1 cellular context compared by ENCODE assay signal in genomic region chr16:10405386-10405939, GRCh38.
TF ChIP-seq lines count a peak whose summit lies in the region.

No MANE protein-coding gene starts in this region.

TF ChIP-seq in HepG2, 621 proteins besides CTCF, POLR2A, EP300 and RAD21 (continued from another document and continues in another):
- no peak for TF ChIP-seq RERE (CRISPR knock-in tag; IDR thresholded peaks at IDR 0.05; ENCODE audit: low read depth)
- TF ChIP-seq STAG1 (CRISPR knock-in tag; IDR thresholded peaks at IDR 0.05) = 0 out of 2 replicates have a peak, but pooled peaks have one; percentile 12
- TF ChIP-seq MEIS1 (CRISPR knock-in tag; IDR thresholded peaks at IDR 0.05; ENCODE audit: borderline replicate concordance) = no peak
- no peak for TF ChIP-seq ZSCAN30 (CRISPR knock-in tag; IDR thresholded peaks at IDR 0.05)
- no peak for TF ChIP-seq ZNF574 (CRISPR knock-in tag; IDR thresholded peaks at IDR 0.05)
- TF ChIP-seq FOXC1 (CRISPR knock-in tag; IDR thresholded peaks at IDR 0.05; ENCODE audit: borderline replicate concordance) = no peak
- no peak for TF ChIP-seq BORCS8-MEF2B (CRISPR knock-in tag; IDR thresholded peaks at IDR 0.05)
- TF ChIP-seq ZNF788 (CRISPR knock-in tag; IDR thresholded peaks at IDR 0.05; ENCODE audit: borderline replicate concordance) = peak; percentile 44; the same call in 1 of the 2 replicates
- TF ChIP-seq HNRNPUL1 (IDR thresholded peaks at IDR 0.05; ENCODE audit: low read depth, low read length) = no peak
- peak; percentile 72; the same call in 1 of the 2 replicates for TF ChIP-seq ELF3 (CRISPR knock-in tag; IDR thresholded peaks at IDR 0.05)
- no peak for TF ChIP-seq FUBP1 (CRISPR knock-in tag; IDR thresholded peaks at IDR 0.05; ENCODE audit: borderline replicate concordance)
- TF ChIP-seq ZNF839 (CRISPR knock-in tag; IDR thresholded peaks at IDR 0.05; ENCODE audit: borderline replicate concordance) = no peak
- TF ChIP-seq HOXA9 (CRISPR knock-in tag; IDR thresholded peaks at IDR 0.05; ENCODE audit: borderline replicate concordance) = no peak
- TF ChIP-seq IKZF5 (CRISPR knock-in tag; IDR thresholded peaks at IDR 0.05) = peak; percentile 73; the same call in 1 of the 2 replicates
- TF ChIP-seq MLXIP (CRISPR knock-in tag; IDR thresholded peaks at IDR 0.05; ENCODE audit: borderline replicate concordance) = no peak
- no peak for TF ChIP-seq AHR (CRISPR knock-in tag; IDR thresholded peaks at IDR 0.05)
- no peak for TF ChIP-seq ZNF639 (CRISPR knock-in tag; conservative IDR thresholded peaks at IDR 0.05)
- TF ChIP-seq ATF5 (CRISPR knock-in tag; IDR thresholded peaks at IDR 0.05; ENCODE audit: low read depth) = no peak
- no peak for TF ChIP-seq TMF1 (CRISPR knock-in tag; IDR thresholded peaks at IDR 0.05; ENCODE audit: low read depth)
- no peak for TF ChIP-seq ZBTB42 (CRISPR knock-in tag; IDR thresholded peaks at IDR 0.05)
- no peak for TF ChIP-seq ARID3A (IDR thresholded peaks at IDR 0.05; ENCODE audit: low read depth, low read length)
- no peak for TF ChIP-seq HDAC6 (IDR thresholded peaks at IDR 0.05; ENCODE audit: low read depth, low read length)
- TF ChIP-seq STAT5B (CRISPR knock-in tag; IDR thresholded peaks at IDR 0.05) = no peak
- TF ChIP-seq ZNF12 (CRISPR knock-in tag; IDR thresholded peaks at IDR 0.05) = no peak
- no peak for TF ChIP-seq ZNF235 (CRISPR knock-in tag; IDR thresholded peaks at IDR 0.05; ENCODE audit: borderline replicate concordance)
- TF ChIP-seq ZNF761 (CRISPR knock-in tag; conservative IDR thresholded peaks at IDR 0.05) = no peak
- TF ChIP-seq HNRNPLL (IDR thresholded peaks at IDR 0.05; ENCODE audit: low read depth, low read length, poor library complexity, severe bottlenecking) = no peak
- TF ChIP-seq ZNF75D (CRISPR knock-in tag; IDR thresholded peaks at IDR 0.05; ENCODE audit: borderline replicate concordance) = no peak
- peak; percentile 12; the same call in 1 of the 2 replicates for TF ChIP-seq FOXA3 (CRISPR knock-in tag; IDR thresholded peaks at IDR 0.05)
- TF ChIP-seq RXRB (CRISPR knock-in tag; IDR thresholded peaks at IDR 0.05; ENCODE audit: borderline replicate concordance) = peak; percentile 64; the same call in 1 of the 2 replicates
- TF ChIP-seq E2F5 (CRISPR knock-in tag; conservative IDR thresholded peaks at IDR 0.05) = no peak
- TF ChIP-seq SKIL (CRISPR knock-in tag; IDR thresholded peaks at IDR 0.05; ENCODE audit: borderline replicate concordance) = no peak
- no peak for TF ChIP-seq SP5 (CRISPR knock-in tag; IDR thresholded peaks at IDR 0.05; ENCODE audit: borderline replicate concordance, low read depth)
- no peak for TF ChIP-seq CHCHD3 (CRISPR knock-in tag; IDR thresholded peaks at IDR 0.05)
- TF ChIP-seq ZFP37 (CRISPR knock-in tag; IDR thresholded peaks at IDR 0.05; ENCODE audit: borderline replicate concordance) = no peak
- TF ChIP-seq MAFF (IDR thresholded peaks at IDR 0.05; ENCODE audit: low read depth, low read length) = no peak
- TF ChIP-seq ZNF547 (CRISPR knock-in tag; IDR thresholded peaks at IDR 0.05) = no peak
- peak; percentile 84 for TF ChIP-seq ZNF572 (CRISPR knock-in tag; IDR thresholded peaks at IDR 0.05)
- no peak for TF ChIP-seq CREM (IDR thresholded peaks at IDR 0.05)
- no peak for TF ChIP-seq CREM (CRISPR knock-in tag; IDR thresholded peaks at IDR 0.05)
- TF ChIP-seq ZNF329 (CRISPR knock-in tag; IDR thresholded peaks at IDR 0.05; ENCODE audit: low read depth) = no peak
